Comparison of ENCODE assay signal across 12 cellular contexts in the genomic region with DNA sequence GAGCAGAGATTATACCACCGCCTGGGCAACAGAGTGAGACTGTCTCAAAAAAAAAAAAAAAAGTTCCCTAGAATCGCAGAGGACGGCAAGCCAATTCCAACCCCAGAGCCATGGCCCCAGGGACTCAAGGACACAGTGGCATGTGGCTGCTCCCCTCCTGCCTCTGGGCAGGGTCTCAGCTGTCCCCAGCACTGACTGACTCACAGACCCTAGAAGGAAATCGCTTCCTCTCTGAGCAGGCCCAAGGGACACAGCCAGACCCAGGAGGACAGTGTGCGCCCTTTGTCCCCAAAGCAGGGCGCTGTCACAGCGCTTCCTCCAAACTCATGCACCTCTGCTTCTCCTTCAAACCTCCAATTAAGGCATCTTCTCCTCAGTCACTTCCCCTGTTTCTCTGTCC. TPM values are rescaled to one million over a fixed set of nuclear protein-coding genes. Genes with fewer than 3 reads are reported as not detected.
DNase-seq lines count a peak whose midpoint lies in the region; TF ChIP-seq lines count a peak whose summit lies in the region.
"Had no signal": no experiment of that assay in that cellular context is flagged by ENCODE, and none has a peak within 500 bp of the region (broad histone marks: within the 10 kb centered on the region; RNA-seq: fewer than 3 reads in every experiment).

No MANE protein-coding gene starts in this region.

- H3K27ac Mint-ChIP-seq in glutamatergic neuron (ENCODE audit: unreplicated experiment), result no peak overlapping the region
- H3K27ac Mint-ChIP-seq: activated naive CD8-positive, alpha-beta T cell treated with anti-CD3 and anti-CD28 coated beads, Interleukin-2, amount 10 ng/mL, durations not matched to agents 7 days and 5 days had no signal

- H3K79me1 ChIP-seq in trophoblast cell (ENCODE audit: low read length), result peaks cover 23% of the 10 kb centered on the region

- no peak overlapping the region for H2BK12ac ChIP-seq in trophoblast cell (ENCODE audit: low read length)

- H3K4me1 ChIP-seq in BLaER1 (peaks cover 59% of the 10 kb centered on the region), trophoblast cell (ENCODE audit: control insufficient read depth in 1 of 2, insufficient read depth in 2 of 2, low read length in 2 of 2) (peaks cover 33 to 36% of the 10 kb centered on the region in 2 experiments)

- no peaks in the 10 kb centered on the region for H3K9me3 ChIP-seq in BLaER1
- no peaks in the 10 kb centered on the region for H3K9me3 ChIP-seq in trophoblast cell (ENCODE audit: insufficient read depth, low read depth, low read length)
- H3K9me3 ChIP-seq: neutrophil had no signal

- H3K9me3 Mint-ChIP-seq in glutamatergic neuron (ENCODE audit: unreplicated experiment), result no peaks in the 10 kb centered on the region
- H3K9me3 Mint-ChIP-seq: activated naive CD8-positive, alpha-beta T cell treated with anti-CD3 and anti-CD28 coated beads, Interleukin-2, amount 10 ng/mL, durations not matched to agents 7 days and 5 days had no signal

- no peak overlapping the region for H2AK5ac ChIP-seq in trophoblast cell (ENCODE audit: low read length)

- peaks cover 22% of the 10 kb centered on the region for H3K79me2 ChIP-seq in trophoblast cell (ENCODE audit: control insufficient read depth, insufficient read depth, low read length, poor library complexity)

- DNase-seq in RWPE1 (ENCODE audit: low spot score) (no peak), glutamatergic neuron (no peak), trophoblast cell (no peak), midbrain (lab: John Stamatoyannopoulos, UW) (no peak), HCEC 1CT (no peak)
- DNase-seq in activated T-cell treated with anti-CD3 and anti-CD28 coated beads, Interleukin-2, amount 50 U/mL, for 48 hours, result no peak
- DNase-seq in stimulated activated CD4-positive, alpha-beta T cell treated with anti-CD3 and anti-CD28 coated beads, Interleukin-4, amount 100 ng/mL, for 1 hour, result no peak
- DNase-seq: activated CD8-positive, alpha-beta memory T cell treated with anti-CD3 and anti-CD28 coated beads, Interleukin-2, amount 50 U/mL, for 48 hours; activated naive CD8-positive, alpha-beta T cell treated with anti-CD3 and anti-CD28 coated beads, Interleukin-2, amount 10 ng/mL, durations not matched to agents 7 days and 5 days; islet precursor cell had no signal

- H3K36me3 ChIP-seq in BLaER1, result peaks cover 41% of the 10 kb centered on the region
- peaks cover 30% of the 10 kb centered on the region in 2 experiments for H3K36me3 ChIP-seq in trophoblast cell (ENCODE audit: control insufficient read depth in 1 of 2, insufficient read depth in 2 of 2, low read length in 2 of 2)
- H3K36me3 ChIP-seq: neutrophil had no signal

- H4K12ac ChIP-seq in trophoblast cell (ENCODE audit: low read depth, low read length), result no peak overlapping the region

- H3K27ac ChIP-seq in BLaER1 (peak overlapping the region; percentile 88), RWPE1 (peak overlapping the region; percentile 98), trophoblast cell (ENCODE audit: low read depth, low read length) (peak overlapping the region; percentile 18)
- H3K27ac ChIP-seq: neutrophil had no signal

- H3K9ac ChIP-seq in BLaER1 (peak overlapping the region; percentile 93; the same call in 1 of the 2 replicates), trophoblast cell (ENCODE audit: low read length) (no peak overlapping the region)

- H2BK5ac ChIP-seq in trophoblast cell (ENCODE audit: low read depth, low read length, poor library complexity), result no peak overlapping the region

- TF ChIP-seq CTCF in RWPE1 (conservative IDR thresholded peaks at IDR 0.05; ENCODE audit: low read depth), result no peak
- no peak for TF ChIP-seq CTCF in glutamatergic neuron (IDR thresholded peaks at IDR 0.05; ENCODE audit: partially characterized antibody, unreplicated experiment)

- H3K18ac ChIP-seq in trophoblast cell (ENCODE audit: low read length), result peak overlapping the region; percentile 4

- peaks cover 3% of the 10 kb centered on the region for H3K27me3 Mint-ChIP-seq in glutamatergic neuron (ENCODE audit: unreplicated experiment)

- peaks cover 21% of the 10 kb centered on the region for H3K4me1 Mint-ChIP-seq in glutamatergic neuron (ENCODE audit: low read depth, unreplicated experiment)

- H3K4me2 ChIP-seq in BLaER1 (peak overlapping the region; percentile 93), trophoblast cell (ENCODE audit: low read length) (no peak overlapping the region)

- no peak overlapping the region for H3K23ac ChIP-seq in trophoblast cell (ENCODE audit: low read length)

- H3K4me3 Mint-ChIP-seq in glutamatergic neuron (ENCODE audit: unreplicated experiment), result peak overlapping the region; percentile 75

- WGBS in trophoblast cell (ENCODE audit: extremely low coverage, insufficient coverage, insufficient read length), result no CpG with 5 or more reads among the region's 7 CpGs

- H3K14ac ChIP-seq in trophoblast cell (ENCODE audit: low read length), result no peak overlapping the region

- H4K8ac ChIP-seq in trophoblast cell (ENCODE audit: low read depth, low read length), result no peak overlapping the region

- POLR2A ChIA-PET in RWPE1 (lab: Yijun Ruan, JAX; ENCODE audit: low non-redundant PET), result interaction anchor here (5.9 kb wide), 1 partner anchor 31 kb away, joined by 70 read pairs; a partner anchor contains a TSS

- peaks cover 17% of the 10 kb centered on the region; the same call in 1 of the 2 replicates for H4K20me1 ChIP-seq in BLaER1

- H3K27me3 ChIP-seq in BLaER1 (no peaks in the 10 kb centered on the region), trophoblast cell (ENCODE audit: insufficient read depth, low read length) (no peaks in the 10 kb centered on the region)

- H4K91ac ChIP-seq in trophoblast cell (ENCODE audit: low read depth, low read length), result no peak overlapping the region

- no peaks in the 10 kb centered on the region for H3K36me3 Mint-ChIP-seq in glutamatergic neuron (ENCODE audit: unreplicated experiment)
- H3K36me3 Mint-ChIP-seq: activated naive CD8-positive, alpha-beta T cell treated with anti-CD3 and anti-CD28 coated beads, Interleukin-2, amount 10 ng/mL, durations not matched to agents 7 days and 5 days had no signal

- H3K4me3 ChIP-seq in BLaER1 (peak overlapping the region; percentile 90; the same call in 1 of the 2 replicates), trophoblast cell (ENCODE audit: low read depth, low read length) (no peak overlapping the region)

- H2AFZ ChIP-seq in trophoblast cell (ENCODE audit: insufficient read depth, low read length, poor library complexity), result no peak overlapping the region

- no peak overlapping the region for H2BK120ac ChIP-seq in trophoblast cell (ENCODE audit: insufficient read depth, low read length, poor library complexity)

- CTCF ChIA-PET in RWPE1 (lab: Yijun Ruan, JAX), result no interaction called here

- peak overlapping the region; percentile 28 for H3K4ac ChIP-seq in trophoblast cell (ENCODE audit: low read depth, low read length)

RNA-seq across cellular contexts. Expression of a gene that starts 2.3 kb away (rescaled TPM):
- total RNA-seq in glutamatergic neuron (ENCODE audit: unreplicated experiment), result 2.2 TPM
- polyA plus RNA-seq in trophoblast cell (2013), result 22.2 and 23.3 TPM in 2 replicates

RNA-seq across cellular contexts. Expression of a gene that starts 7.3 kb away (rescaled TPM):
- 119 TPM for total RNA-seq in glutamatergic neuron (ENCODE audit: unreplicated experiment)
- polyA plus RNA-seq in trophoblast cell (2013), result 43.4 and 47.3 TPM in 2 replicates

RNA-seq across cellular contexts. Expression of a gene that starts 30.8 kb away (rescaled TPM):
- 12.6 TPM for total RNA-seq in glutamatergic neuron (ENCODE audit: unreplicated experiment)
- 32.8 and 33.7 TPM in 2 replicates for polyA plus RNA-seq in trophoblast cell (2013)

Comparison
In these comparisons a context has a peak if more than half of its experiments do, and no peak if none do; other contexts are left out.
1. H3K27ac ChIP-seq: peak in every context shown above with its lines; median percentile 98 in RWPE1; 88 in BLaER1; 18 in trophoblast cell.